In the genomic region with DNA sequence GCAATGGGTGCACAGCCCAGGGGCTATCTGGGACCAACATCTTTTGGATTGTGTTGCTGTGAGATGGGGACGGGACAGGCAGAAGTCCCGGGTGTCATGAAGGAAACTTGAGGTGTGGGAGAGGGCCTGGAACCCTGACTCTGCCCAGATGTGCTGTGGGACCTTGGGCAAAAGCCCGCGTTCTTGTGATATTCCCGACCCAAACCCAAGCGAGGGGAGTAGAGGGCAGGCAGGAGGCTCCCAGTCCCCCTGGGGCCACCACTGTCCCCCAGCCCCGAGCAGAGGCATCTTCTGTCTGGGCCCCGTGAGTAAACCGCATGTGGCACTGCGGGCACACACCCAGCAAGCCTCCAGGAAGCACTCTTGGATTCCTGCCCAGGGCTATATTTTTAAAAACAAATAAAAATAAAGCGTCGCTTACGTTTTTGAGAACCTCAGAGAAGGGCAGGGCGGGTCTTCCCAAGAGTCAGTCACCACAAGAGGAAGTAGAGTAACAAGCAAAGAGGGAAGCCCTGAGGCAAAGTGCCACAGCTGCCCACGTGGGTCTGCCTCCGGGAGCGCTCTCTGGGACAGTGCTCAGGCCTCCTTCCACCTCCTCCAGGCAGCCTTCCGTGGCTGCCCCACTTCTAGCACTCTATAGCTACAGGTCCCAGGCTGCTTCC, we compare ENCODE assay signal across 1 cellular context.
TF ChIP-seq lines count a peak whose summit lies in the region.

No MANE protein-coding gene starts in this region.

TF ChIP-seq in GM12878, 131 proteins besides CTCF, POLR2A, EP300 and RAD21 (continued from another document):
- TF ChIP-seq, protein P1, sequence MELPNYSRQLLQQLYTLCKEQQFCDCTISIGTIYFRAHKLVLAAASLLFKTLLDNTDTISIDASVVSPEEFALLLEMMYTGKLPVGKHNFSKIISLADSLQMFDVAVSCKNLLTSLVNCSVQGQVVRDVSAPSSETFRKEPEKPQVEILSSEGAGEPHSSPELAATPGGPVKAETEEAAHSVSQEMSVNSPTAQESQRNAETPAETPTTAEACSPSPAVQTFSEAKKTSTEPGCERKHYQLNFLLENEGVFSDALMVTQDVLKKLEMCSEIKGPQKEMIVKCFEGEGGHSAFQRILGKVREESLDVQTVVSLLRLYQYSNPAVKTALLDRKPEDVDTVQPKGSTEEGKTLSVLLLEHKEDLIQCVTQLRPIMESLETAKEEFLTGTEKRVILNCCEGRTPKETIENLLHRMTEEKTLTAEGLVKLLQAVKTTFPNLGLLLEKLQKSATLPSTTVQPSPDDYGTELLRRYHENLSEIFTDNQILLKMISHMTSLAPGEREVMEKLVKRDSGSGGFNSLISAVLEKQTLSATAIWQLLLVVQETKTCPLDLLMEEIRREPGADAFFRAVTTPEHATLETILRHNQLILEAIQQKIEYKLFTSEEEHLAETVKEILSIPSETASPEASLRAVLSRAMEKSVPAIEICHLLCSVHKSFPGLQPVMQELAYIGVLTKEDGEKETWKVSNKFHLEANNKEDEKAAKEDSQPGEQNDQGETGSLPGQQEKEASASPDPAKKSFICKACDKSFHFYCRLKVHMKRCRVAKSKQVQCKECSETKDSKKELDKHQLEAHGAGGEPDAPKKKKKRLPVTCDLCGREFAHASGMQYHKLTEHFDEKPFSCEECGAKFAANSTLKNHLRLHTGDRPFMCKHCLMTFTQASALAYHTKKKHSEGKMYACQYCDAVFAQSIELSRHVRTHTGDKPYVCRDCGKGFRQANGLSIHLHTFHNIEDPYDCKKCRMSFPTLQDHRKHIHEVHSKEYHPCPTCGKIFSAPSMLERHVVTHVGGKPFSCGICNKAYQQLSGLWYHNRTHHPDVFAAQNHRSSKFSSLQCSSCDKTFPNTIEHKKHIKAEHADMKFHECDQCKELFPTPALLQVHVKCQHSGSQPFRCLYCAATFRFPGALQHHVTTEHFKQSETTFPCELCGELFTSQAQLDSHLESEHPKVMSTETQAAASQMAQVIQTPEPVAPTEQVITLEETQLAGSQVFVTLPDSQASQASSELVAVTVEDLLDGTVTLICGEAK (IDR thresholded peaks at IDR 0.05; ENCODE audit: borderline replicate concordance) = no peak
- no peak for TF ChIP-seq CHD4 (IDR thresholded peaks at IDR 0.05)
- TF ChIP-seq, protein P2, sequence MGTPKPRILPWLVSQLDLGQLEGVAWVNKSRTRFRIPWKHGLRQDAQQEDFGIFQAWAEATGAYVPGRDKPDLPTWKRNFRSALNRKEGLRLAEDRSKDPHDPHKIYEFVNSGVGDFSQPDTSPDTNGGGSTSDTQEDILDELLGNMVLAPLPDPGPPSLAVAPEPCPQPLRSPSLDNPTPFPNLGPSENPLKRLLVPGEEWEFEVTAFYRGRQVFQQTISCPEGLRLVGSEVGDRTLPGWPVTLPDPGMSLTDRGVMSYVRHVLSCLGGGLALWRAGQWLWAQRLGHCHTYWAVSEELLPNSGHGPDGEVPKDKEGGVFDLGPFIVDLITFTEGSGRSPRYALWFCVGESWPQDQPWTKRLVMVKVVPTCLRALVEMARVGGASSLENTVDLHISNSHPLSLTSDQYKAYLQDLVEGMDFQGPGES (IDR thresholded peaks at IDR 0.05) = no peak
- TF ChIP-seq MYC (IDR thresholded peaks at IDR 0.05; ENCODE audit: insufficient read depth, insufficient read length, insufficient replicate concordance, low read length, severe bottlenecking) = no peak
- TF ChIP-seq NFIC (IDR thresholded peaks at IDR 0.05; ENCODE audit: low read depth, low read length) = no peak
- 0 out of 2 replicates have a peak, but pooled peaks have one; percentile 70 for TF ChIP-seq SMARCA5 (IDR thresholded peaks at IDR 0.05)
- no peak for TF ChIP-seq MTA2 (IDR thresholded peaks at IDR 0.05; ENCODE audit: low read depth)
- TF ChIP-seq EED (IDR thresholded peaks at IDR 0.05; ENCODE audit: low read depth) = no peak
- TF ChIP-seq, protein P3, sequence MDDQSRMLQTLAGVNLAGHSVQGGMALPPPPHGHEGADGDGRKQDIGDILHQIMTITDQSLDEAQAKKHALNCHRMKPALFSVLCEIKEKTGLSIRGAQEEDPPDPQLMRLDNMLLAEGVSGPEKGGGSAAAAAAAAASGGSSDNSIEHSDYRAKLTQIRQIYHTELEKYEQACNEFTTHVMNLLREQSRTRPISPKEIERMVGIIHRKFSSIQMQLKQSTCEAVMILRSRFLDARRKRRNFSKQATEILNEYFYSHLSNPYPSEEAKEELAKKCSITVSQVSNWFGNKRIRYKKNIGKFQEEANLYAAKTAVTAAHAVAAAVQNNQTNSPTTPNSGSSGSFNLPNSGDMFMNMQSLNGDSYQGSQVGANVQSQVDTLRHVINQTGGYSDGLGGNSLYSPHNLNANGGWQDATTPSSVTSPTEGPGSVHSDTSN (IDR thresholded peaks at IDR 0.05; ENCODE audit: insufficient replicate concordance, low read depth, low read length) = no peak
- TF ChIP-seq RUNX3 (IDR thresholded peaks at IDR 0.05; ENCODE audit: low read length) = no peak
- TF ChIP-seq ZNF274 (IDR thresholded peaks at IDR 0.05; ENCODE audit: insufficient read depth, insufficient read length) = no peak
- TF ChIP-seq, protein P4, sequence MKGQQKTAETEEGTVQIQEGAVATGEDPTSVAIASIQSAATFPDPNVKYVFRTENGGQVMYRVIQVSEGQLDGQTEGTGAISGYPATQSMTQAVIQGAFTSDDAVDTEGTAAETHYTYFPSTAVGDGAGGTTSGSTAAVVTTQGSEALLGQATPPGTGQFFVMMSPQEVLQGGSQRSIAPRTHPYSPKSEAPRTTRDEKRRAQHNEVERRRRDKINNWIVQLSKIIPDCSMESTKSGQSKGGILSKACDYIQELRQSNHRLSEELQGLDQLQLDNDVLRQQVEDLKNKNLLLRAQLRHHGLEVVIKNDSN (IDR thresholded peaks at IDR 0.05; ENCODE audit: borderline replicate concordance, extremely low read length, insufficient read depth, low read depth, low read length) = peak; percentile 26
TF ChIP-seq in GM12878: peak in this region for 3.
